ENCODE assay signal across 1 cellular context in the genomic region with DNA sequence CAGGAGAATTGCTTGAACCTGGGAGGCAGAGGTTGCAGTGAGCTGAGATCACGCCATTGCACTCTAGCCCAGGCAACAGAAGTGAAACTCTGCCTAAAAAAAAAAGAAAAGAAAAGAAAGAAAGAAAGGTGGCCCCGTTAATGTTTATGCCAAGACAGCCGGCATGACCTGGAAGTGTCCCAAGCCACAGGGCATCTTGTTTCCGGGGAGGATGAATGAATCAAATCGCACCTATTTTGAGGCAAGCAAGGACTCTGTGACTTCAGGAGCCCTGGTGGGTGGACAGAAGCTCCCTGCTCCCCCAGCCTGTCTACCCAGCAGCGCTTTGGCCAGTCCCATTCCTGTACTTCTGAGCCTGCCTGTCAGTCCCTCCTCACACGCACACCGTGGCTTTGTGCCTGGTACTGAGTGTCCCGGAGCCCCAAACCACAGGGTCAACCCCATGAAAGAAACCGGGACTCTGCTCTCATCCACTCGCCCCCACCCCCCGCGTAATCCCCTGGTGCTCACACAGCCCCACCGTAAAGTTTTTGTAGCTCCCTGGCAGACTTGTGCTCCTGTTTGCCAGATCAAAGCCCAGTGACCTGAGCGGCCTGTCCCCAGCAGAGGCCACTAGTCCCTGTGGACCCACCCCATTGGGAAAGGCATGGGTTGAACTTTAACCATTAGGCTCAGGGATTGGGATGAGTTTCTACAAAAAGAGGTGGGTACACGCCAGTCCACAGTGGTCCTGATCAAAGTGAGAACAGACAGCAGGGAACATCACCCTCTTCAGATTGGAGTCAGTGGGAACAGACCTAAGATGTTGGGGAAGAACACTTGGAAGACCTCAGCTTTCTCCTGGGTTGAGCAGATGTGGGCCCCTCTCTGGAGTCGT.
TF ChIP-seq lines count a peak whose summit lies in the region.

No MANE protein-coding gene starts in this region.

TF ChIP-seq in HepG2, 621 proteins besides CTCF, POLR2A, EP300 and RAD21 (continues in another document):
- TF ChIP-seq, protein P1, sequence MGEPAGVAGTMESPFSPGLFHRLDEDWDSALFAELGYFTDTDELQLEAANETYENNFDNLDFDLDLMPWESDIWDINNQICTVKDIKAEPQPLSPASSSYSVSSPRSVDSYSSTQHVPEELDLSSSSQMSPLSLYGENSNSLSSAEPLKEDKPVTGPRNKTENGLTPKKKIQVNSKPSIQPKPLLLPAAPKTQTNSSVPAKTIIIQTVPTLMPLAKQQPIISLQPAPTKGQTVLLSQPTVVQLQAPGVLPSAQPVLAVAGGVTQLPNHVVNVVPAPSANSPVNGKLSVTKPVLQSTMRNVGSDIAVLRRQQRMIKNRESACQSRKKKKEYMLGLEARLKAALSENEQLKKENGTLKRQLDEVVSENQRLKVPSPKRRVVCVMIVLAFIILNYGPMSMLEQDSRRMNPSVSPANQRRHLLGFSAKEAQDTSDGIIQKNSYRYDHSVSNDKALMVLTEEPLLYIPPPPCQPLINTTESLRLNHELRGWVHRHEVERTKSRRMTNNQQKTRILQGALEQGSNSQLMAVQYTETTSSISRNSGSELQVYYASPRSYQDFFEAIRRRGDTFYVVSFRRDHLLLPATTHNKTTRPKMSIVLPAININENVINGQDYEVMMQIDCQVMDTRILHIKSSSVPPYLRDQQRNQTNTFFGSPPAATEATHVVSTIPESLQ (CRISPR knock-in tag; conservative IDR thresholded peaks at IDR 0.05): no peak
- no peak for TF ChIP-seq ZNF672 (CRISPR knock-in tag; IDR thresholded peaks at IDR 0.05)
- TF ChIP-seq ZNF580 (CRISPR knock-in tag; IDR thresholded peaks at IDR 0.05; ENCODE audit: borderline replicate concordance, low read depth): no peak
- peak; percentile 52 for TF ChIP-seq SKI (IDR thresholded peaks at IDR 0.05; ENCODE audit: partially characterized antibody)
- TF ChIP-seq KLF6 (CRISPR knock-in tag; IDR thresholded peaks at IDR 0.05): peak; percentile 55; the same call in 1 of the 2 replicates
- TF ChIP-seq MEF2D (CRISPR knock-in tag; IDR thresholded peaks at IDR 0.05): peak; percentile 92
- peak; percentile 95 for TF ChIP-seq HNF4G (IDR thresholded peaks at IDR 0.05; ENCODE audit: borderline replicate concordance, low read depth, low read length)
- TF ChIP-seq HNF4G (CRISPR knock-in tag; IDR thresholded peaks at IDR 0.05; ENCODE audit: borderline replicate concordance, low read depth): peak; percentile 61; the same call in 1 of the 2 replicates
- 0 out of 2 replicates have a peak, but pooled peaks have one; percentile 36 for TF ChIP-seq HES4 (CRISPR knock-in tag; IDR thresholded peaks at IDR 0.05; ENCODE audit: borderline replicate concordance)
- TF ChIP-seq NFKB2 (CRISPR knock-in tag; IDR thresholded peaks at IDR 0.05; ENCODE audit: borderline replicate concordance): peak; percentile 75; the same call in 1 of the 2 replicates
- TF ChIP-seq, protein P2, sequence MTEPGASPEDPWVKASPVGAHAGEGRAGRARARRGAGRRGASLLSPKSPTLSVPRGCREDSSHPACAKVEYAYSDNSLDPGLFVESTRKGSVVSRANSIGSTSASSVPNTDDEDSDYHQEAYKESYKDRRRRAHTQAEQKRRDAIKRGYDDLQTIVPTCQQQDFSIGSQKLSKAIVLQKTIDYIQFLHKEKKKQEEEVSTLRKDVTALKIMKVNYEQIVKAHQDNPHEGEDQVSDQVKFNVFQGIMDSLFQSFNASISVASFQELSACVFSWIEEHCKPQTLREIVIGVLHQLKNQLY (CRISPR knock-in tag; IDR thresholded peaks at IDR 0.05): 0 out of 2 replicates have a peak, but pooled peaks have one; percentile 25
- peak; percentile 92 for TF ChIP-seq SMAD3 (CRISPR knock-in tag; IDR thresholded peaks at IDR 0.05)
- TF ChIP-seq, protein P3, sequence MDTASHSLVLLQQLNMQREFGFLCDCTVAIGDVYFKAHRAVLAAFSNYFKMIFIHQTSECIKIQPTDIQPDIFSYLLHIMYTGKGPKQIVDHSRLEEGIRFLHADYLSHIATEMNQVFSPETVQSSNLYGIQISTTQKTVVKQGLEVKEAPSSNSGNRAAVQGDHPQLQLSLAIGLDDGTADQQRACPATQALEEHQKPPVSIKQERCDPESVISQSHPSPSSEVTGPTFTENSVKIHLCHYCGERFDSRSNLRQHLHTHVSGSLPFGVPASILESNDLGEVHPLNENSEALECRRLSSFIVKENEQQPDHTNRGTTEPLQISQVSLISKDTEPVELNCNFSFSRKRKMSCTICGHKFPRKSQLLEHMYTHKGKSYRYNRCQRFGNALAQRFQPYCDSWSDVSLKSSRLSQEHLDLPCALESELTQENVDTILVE (CRISPR knock-in tag; IDR thresholded peaks at IDR 0.05): peak; percentile 59; the same call in 1 of the 2 replicates
- TF ChIP-seq ZNF3 (CRISPR knock-in tag; IDR thresholded peaks at IDR 0.05): no peak
- peak; percentile 79; the same call in 1 of the 2 replicates for TF ChIP-seq HOXA3 (CRISPR knock-in tag; IDR thresholded peaks at IDR 0.05)
- TF ChIP-seq PHF20 (CRISPR knock-in tag; IDR thresholded peaks at IDR 0.05): 0 out of 2 replicates have a peak, but pooled peaks have one; percentile 43
- peak; percentile 60 for TF ChIP-seq CEBPG (CRISPR knock-in tag; IDR thresholded peaks at IDR 0.05)
- 0 out of 2 replicates have a peak, but pooled peaks have one; percentile 31 for TF ChIP-seq RNF219 (CRISPR knock-in tag; IDR thresholded peaks at IDR 0.05)
- TF ChIP-seq ZSCAN31 (CRISPR knock-in tag; IDR thresholded peaks at IDR 0.05; ENCODE audit: low read depth): peak; percentile 87
- TF ChIP-seq MAFG (CRISPR knock-in tag; IDR thresholded peaks at IDR 0.05): no peak
- no peak for TF ChIP-seq RELA (CRISPR knock-in tag; IDR thresholded peaks at IDR 0.05)
- no peak for TF ChIP-seq HNRNPUL1 (IDR thresholded peaks at IDR 0.05; ENCODE audit: low read depth, low read length)
- TF ChIP-seq POGK (CRISPR knock-in tag; conservative IDR thresholded peaks at IDR 0.05): peak; percentile 73; the same call in 1 of the 2 replicates
- peak; percentile 6 for TF ChIP-seq YY1 (IDR thresholded peaks at IDR 0.05; ENCODE audit: insufficient read depth, insufficient replicate concordance, low read depth, low read length)
- no peak for TF ChIP-seq ZNF629 (CRISPR knock-in tag; conservative IDR thresholded peaks at IDR 0.05)
- TF ChIP-seq SIX4 (CRISPR knock-in tag; IDR thresholded peaks at IDR 0.05): no peak
- no peak for TF ChIP-seq MBD4 (IDR thresholded peaks at IDR 0.05; ENCODE audit: borderline replicate concordance, low read length)
- TF ChIP-seq ZFP37 (CRISPR knock-in tag; IDR thresholded peaks at IDR 0.05; ENCODE audit: borderline replicate concordance): peak; percentile 62
- TF ChIP-seq U2AF1 (optimal IDR thresholded peaks at IDR 0.05; ENCODE audit: low read depth, low read length): no peak
- TF ChIP-seq SALL1 (CRISPR knock-in tag; IDR thresholded peaks at IDR 0.05): peak; percentile 83
- TF ChIP-seq, protein P4, sequence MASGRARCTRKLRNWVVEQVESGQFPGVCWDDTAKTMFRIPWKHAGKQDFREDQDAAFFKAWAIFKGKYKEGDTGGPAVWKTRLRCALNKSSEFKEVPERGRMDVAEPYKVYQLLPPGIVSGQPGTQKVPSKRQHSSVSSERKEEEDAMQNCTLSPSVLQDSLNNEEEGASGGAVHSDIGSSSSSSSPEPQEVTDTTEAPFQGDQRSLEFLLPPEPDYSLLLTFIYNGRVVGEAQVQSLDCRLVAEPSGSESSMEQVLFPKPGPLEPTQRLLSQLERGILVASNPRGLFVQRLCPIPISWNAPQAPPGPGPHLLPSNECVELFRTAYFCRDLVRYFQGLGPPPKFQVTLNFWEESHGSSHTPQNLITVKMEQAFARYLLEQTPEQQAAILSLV (CRISPR knock-in tag; IDR thresholded peaks at IDR 0.05; ENCODE audit: borderline replicate concordance): 0 out of 2 replicates have a peak, but pooled peaks have one; percentile 15
- peak; percentile 90 for TF ChIP-seq KLF12 (CRISPR knock-in tag; IDR thresholded peaks at IDR 0.05; ENCODE audit: borderline replicate concordance)
- TF ChIP-seq MTF2 (CRISPR knock-in tag; IDR thresholded peaks at IDR 0.05; ENCODE audit: borderline replicate concordance): no peak
- TF ChIP-seq KLF16 (CRISPR knock-in tag; IDR thresholded peaks at IDR 0.05): peak in 1 of 2 experiments; percentile 62; a peak in 1 of 4 replicates
- TF ChIP-seq MXD3 (CRISPR knock-in tag; IDR thresholded peaks at IDR 0.05): no peak; the same call in 1 of the 2 replicates
- peak; percentile 3; the same call in 1 of the 2 replicates for TF ChIP-seq POGZ (CRISPR knock-in tag; IDR thresholded peaks at IDR 0.05)
- peak; percentile 92 for TF ChIP-seq SIN3A (IDR thresholded peaks at IDR 0.05; ENCODE audit: borderline replicate concordance, low read depth, low read length)
- TF ChIP-seq E2F2 (CRISPR knock-in tag; IDR thresholded peaks at IDR 0.05; ENCODE audit: borderline replicate concordance): peak; percentile 75; the same call in 1 of the 2 replicates
- peak; percentile 67; the same call in 1 of the 2 replicates for TF ChIP-seq NR2C2 (CRISPR knock-in tag; IDR thresholded peaks at IDR 0.05; ENCODE audit: borderline replicate concordance)
- no peak for TF ChIP-seq SCMH1 (CRISPR knock-in tag; IDR thresholded peaks at IDR 0.05; ENCODE audit: borderline replicate concordance)
- TF ChIP-seq ZNF253 (CRISPR knock-in tag; IDR thresholded peaks at IDR 0.05; ENCODE audit: borderline replicate concordance): 0 out of 2 replicates have a peak, but pooled peaks have one; percentile 9
- TF ChIP-seq, protein P5, sequence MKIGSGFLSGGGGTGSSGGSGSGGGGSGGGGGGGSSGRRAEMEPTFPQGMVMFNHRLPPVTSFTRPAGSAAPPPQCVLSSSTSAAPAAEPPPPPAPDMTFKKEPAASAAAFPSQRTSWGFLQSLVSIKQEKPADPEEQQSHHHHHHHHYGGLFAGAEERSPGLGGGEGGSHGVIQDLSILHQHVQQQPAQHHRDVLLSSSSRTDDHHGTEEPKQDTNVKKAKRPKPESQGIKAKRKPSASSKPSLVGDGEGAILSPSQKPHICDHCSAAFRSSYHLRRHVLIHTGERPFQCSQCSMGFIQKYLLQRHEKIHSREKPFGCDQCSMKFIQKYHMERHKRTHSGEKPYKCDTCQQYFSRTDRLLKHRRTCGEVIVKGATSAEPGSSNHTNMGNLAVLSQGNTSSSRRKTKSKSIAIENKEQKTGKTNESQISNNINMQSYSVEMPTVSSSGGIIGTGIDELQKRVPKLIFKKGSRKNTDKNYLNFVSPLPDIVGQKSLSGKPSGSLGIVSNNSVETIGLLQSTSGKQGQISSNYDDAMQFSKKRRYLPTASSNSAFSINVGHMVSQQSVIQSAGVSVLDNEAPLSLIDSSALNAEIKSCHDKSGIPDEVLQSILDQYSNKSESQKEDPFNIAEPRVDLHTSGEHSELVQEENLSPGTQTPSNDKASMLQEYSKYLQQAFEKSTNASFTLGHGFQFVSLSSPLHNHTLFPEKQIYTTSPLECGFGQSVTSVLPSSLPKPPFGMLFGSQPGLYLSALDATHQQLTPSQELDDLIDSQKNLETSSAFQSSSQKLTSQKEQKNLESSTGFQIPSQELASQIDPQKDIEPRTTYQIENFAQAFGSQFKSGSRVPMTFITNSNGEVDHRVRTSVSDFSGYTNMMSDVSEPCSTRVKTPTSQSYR (CRISPR knock-in tag; IDR thresholded peaks at IDR 0.05; ENCODE audit: borderline replicate concordance): peak; percentile 64
- peak; percentile 96 for TF ChIP-seq PITX1 (CRISPR knock-in tag; IDR thresholded peaks at IDR 0.05)
- peak; percentile 49; the same call in 1 of the 2 replicates for TF ChIP-seq ZBTB20 (CRISPR knock-in tag; IDR thresholded peaks at IDR 0.05; ENCODE audit: borderline replicate concordance, low read depth)
- TF ChIP-seq ZNF780A (CRISPR knock-in tag; IDR thresholded peaks at IDR 0.05): no peak
